ENCODE assay signal across 19 cellular contexts in the genomic region with DNA sequence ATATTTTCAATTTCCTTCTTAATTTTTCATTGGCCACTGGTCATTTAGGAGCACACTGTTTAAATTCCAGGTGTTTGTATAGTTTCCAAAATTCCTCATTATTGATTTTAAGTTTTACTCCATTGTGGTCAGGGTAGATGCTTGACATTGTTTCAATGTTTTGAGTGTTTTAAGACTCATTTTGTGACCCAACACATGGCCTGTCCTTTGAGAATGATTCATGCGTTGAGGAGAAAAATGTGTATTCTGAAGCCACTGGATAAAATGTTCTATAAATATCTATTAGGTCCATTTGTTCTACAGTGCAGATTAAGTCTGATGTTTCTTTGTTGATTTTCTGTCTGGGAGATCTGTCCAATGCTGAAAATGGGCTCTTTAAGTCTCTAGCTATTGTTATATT.
"Had no signal": no experiment of that assay in that cellular context is flagged by ENCODE, and none has a peak within 500 bp of the region (broad histone marks: within the 10 kb centered on the region; RNA-seq: fewer than 3 reads in every experiment).

No MANE protein-coding gene starts in this region.

- H3K4me1 ChIP-seq: adrenal gland, body of pancreas, pancreas, right lobe of liver, upper lobe of left lung had no signal

- H3K9me3 Mint-ChIP-seq: natural killer cell; stimulated activated naive B cell treated with anti-CD40 and anti-IgM and Interleukin-4, amounts not matched to agents 10 μg/mL and 1 μg/mL and 100 μg/mL, for 72 hours had no signal

- H3K27ac ChIP-seq: adrenal gland, body of pancreas, dorsolateral prefrontal cortex, epithelial cell of prostate, pancreas, right lobe of liver, thoracic aorta, upper lobe of left lung, WERI-Rb-1 had no signal

- H3K27me3 ChIP-seq: adrenal gland, body of pancreas, dorsolateral prefrontal cortex, pancreas, right lobe of liver, upper lobe of left lung had no signal

- H3K27me3 Mint-ChIP-seq: activated CD4-positive, alpha-beta T cell treated with anti-CD3 and anti-CD28 coated beads for 36 hours had no signal

- ATAC-seq: activated CD4-positive, alpha-beta T cell treated with anti-CD3 and anti-CD28 coated beads for 36 hours; body of pancreas; left cardiac atrium; natural killer cell; pancreas; right lobe of liver; stimulated activated naive B cell treated with anti-CD40 and anti-IgM and Interleukin-4, amounts not matched to agents 10 μg/mL and 1 μg/mL and 100 μg/mL, for 72 hours had no signal

- H3K4me3 ChIP-seq: adrenal gland, body of pancreas, dorsolateral prefrontal cortex, pancreas, right lobe of liver, thoracic aorta, upper lobe of left lung had no signal

- H3K36me3 Mint-ChIP-seq: natural killer cell; stimulated activated naive B cell treated with anti-CD40 and anti-IgM and Interleukin-4, amounts not matched to agents 10 μg/mL and 1 μg/mL and 100 μg/mL, for 72 hours had no signal

- H3K4me3 Mint-ChIP-seq: activated CD4-positive, alpha-beta T cell treated with anti-CD3 and anti-CD28 coated beads for 36 hours; activated naive CD4-positive, alpha-beta T cell treated with anti-CD3 and anti-CD28 coated beads, Interleukin-2, amount 50 U/mL, for 24 hours; natural killer cell; stimulated activated naive B cell treated with anti-CD40 and anti-IgM and Interleukin-4, amounts not matched to agents 10 μg/mL and 1 μg/mL and 100 μg/mL, for 72 hours had no signal

- H3K36me3 ChIP-seq: adrenal gland, pancreas, right lobe of liver, thoracic aorta, upper lobe of left lung, WERI-Rb-1 had no signal

- H3K27ac Mint-ChIP-seq: activated CD4-positive, alpha-beta T cell treated with anti-CD3 and anti-CD28 coated beads for 36 hours; activated naive CD4-positive, alpha-beta T cell treated with anti-CD3 and anti-CD28 coated beads, Interleukin-2, amount 50 U/mL, for 24 hours; natural killer cell; stimulated activated naive B cell treated with anti-CD40 and anti-IgM and Interleukin-4, amounts not matched to agents 10 μg/mL and 1 μg/mL and 100 μg/mL, for 72 hours had no signal

- DNase-seq: activated CD4-positive, alpha-beta T cell treated with anti-CD3 and anti-CD28 coated beads for 36 hours; activated CD4-positive, alpha-beta T cell treated with anti-CD3 and anti-CD28 coated beads, Interleukin-2, amount 50 U/mL, for 48 hours; activated gamma-delta T cell; adrenal gland; body of pancreas; caudate nucleus; dorsolateral prefrontal cortex; head of caudate nucleus; left cardiac atrium; natural killer cell; pancreas; right lobe of liver; stimulated activated CD4-positive, alpha-beta T cell treated with anti-CD3 and anti-CD28 coated beads, Interleukin-4, amount 100 ng/mL, for 4 hours; stimulated activated naive B cell treated with anti-CD40 and anti-IgM and Interleukin-4, amounts not matched to agents 10 μg/mL and 1 μg/mL and 100 μg/mL, for 72 hours; upper lobe of left lung; WERI-Rb-1 had no signal

- H3K9me3 ChIP-seq: adrenal gland, body of pancreas, pancreas, right lobe of liver, thoracic aorta had no signal
